ENCODE assay signal across 8 cellular contexts in the genomic region with DNA sequence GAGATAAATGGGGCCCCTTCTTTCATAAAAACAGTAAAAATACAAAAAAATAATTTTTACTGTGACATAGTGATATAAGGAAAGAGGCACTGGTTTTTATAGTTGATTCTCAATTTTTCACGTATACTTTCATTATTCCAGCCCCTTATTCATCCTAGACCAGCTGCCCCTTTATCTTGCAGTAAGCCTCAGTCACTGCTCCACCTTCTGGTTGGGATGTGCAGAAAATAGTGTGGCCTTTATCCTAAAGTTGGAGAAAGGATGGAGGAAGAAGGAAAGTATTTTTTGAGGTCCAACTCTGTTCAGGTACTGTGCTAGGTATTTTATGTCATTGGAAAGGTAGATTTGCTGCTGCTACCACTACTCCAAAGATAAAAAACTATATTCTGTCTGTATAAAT.
DNase-seq lines count a peak whose midpoint lies in the region; ATAC-seq, FAIRE-seq and TF ChIP-seq lines count a peak whose summit lies in the region.

No MANE protein-coding gene starts in this region.

- H3K9me3 ChIP-seq in K562 (replicated peaks; ENCODE audit: control insufficient read depth, insufficient read depth, low read depth, low read length) (no peaks in the 10 kb centered on the region), kidney (ENCODE audit: control insufficient read depth in 1 of 2, low read length in 2 of 2) (no peaks in the 10 kb centered on the region)

- no peaks in the 10 kb centered on the region for H3K9me1 ChIP-seq in K562 (ENCODE audit: control insufficient read depth, insufficient read depth, low read length)

- H3K79me2 ChIP-seq in KMS-11 (ENCODE audit: insufficient read depth, low read depth) (no peaks in the 10 kb centered on the region), K562 (ENCODE audit: control insufficient read depth, insufficient read depth, low read length) (no peaks in the 10 kb centered on the region)

- peak; percentile 33; the same call in 1 of the 2 replicates for TF ChIP-seq CTCF in KMS-11 (conservative IDR thresholded peaks at IDR 0.05; ENCODE audit: low read depth, low read length)
- peak; percentile 37 to 59 (median 57); a peak in 3 of 6 replicates for TF ChIP-seq CTCF in K562 (IDR thresholded peaks at IDR 0.05 in 2 of 3, conservative IDR thresholded peaks at IDR 0.05 in 1 of 3; ENCODE audit: insufficient read depth in 2 of 3, low read depth in 1 of 3, low read length in 3 of 3)
- TF ChIP-seq CTCF in kidney (IDR thresholded peaks at IDR 0.05; ENCODE audit: borderline replicate concordance, extremely low read depth, insufficient read depth) = peak; percentile 65

- no peak overlapping the region for H3K4me3 ChIP-seq in KMS-11 (IDR thresholded peaks at IDR 0.05; ENCODE audit: insufficient read depth, low read depth, low read length)
- no peak overlapping the region for H3K4me3 ChIP-seq in K562
- no peak overlapping the region for H3K4me3 ChIP-seq in kidney (ENCODE audit: low read length in 2 of 2)

- H3K4me2 ChIP-seq in KMS-11 (no peak overlapping the region), K562 (ENCODE audit: insufficient read depth, low read length) (no peak overlapping the region)

- no peak for TF ChIP-seq POLR2A in K562 (conservative IDR thresholded peaks at IDR 0.05)

- no peaks in the 10 kb centered on the region; the same call in 1 of the 2 replicates for H3K36me3 ChIP-seq in KMS-11 (ENCODE audit: insufficient read depth)
- peaks cover 13% of the 10 kb centered on the region; the same call in 2 of the 3 replicates for H3K36me3 ChIP-seq in K562 (ENCODE audit: control insufficient read depth, insufficient read depth, low read length)
- H3K36me3 ChIP-seq in kidney (ENCODE audit: control insufficient read depth in 1 of 2, insufficient read depth in 2 of 2, low read length in 2 of 2) = peaks cover 5 to 6% of the 10 kb centered on the region in 2 donors

- H4K20me1 ChIP-seq in KMS-11 (ENCODE audit: insufficient read depth) (no peaks in the 10 kb centered on the region), K562 (replicated peaks; ENCODE audit: control insufficient read depth, insufficient read depth, low read length) (no peaks in the 10 kb centered on the region)

- FAIRE-seq in K562 (lab: Jason Lieb, UNC) (no peak), kidney (lab: Jason Lieb, UNC) (no peak)

- POLR2A ChIA-PET in K562 (lab: Yijun Ruan, JAX) = no interaction called here

- in situ Hi-C loops in Caki2 (cut with HindIII; ENCODE audit: low pct_unique_long_range_greater_than_20kb, low sequenced_read_pairs) = no loop called here
- in situ Hi-C loops in K562 (cut with MboI) = no loop called here

- peak; percentile 23 for DNase-seq in Caki2 (ENCODE audit: low read depth)
- DNase-seq in K562 (ENCODE audit: extremely low read depth in 1 of 4, low spot score in 3 of 4) = peak in 3 of 4 experiments; percentile 16 to 36 (median 32)
- DNase-seq in kidney = no peak
- no peak for DNase-seq in NOMO-1 (lab: John Stamatoyannopoulos, UW; ENCODE audit: unreplicated experiment in 2 of 2)
- DNase-seq in NCI-H2196 (lab: John Stamatoyannopoulos, UW; ENCODE audit: unreplicated experiment) = no peak

- H3K27me3 ChIP-seq in KMS-11 (ENCODE audit: insufficient read depth, low read depth) (no peaks in the 10 kb centered on the region), K562 (ENCODE audit: control insufficient read depth in 2 of 2, insufficient read depth in 2 of 2, low read length in 2 of 2) (no peaks in the 10 kb centered on the region)

- no peaks in the 10 kb centered on the region for H3K4me1 ChIP-seq in KMS-11 (ENCODE audit: low read depth, poor library complexity, severe bottlenecking)
- H3K4me1 ChIP-seq in K562 (replicated peaks in 1 of 2; ENCODE audit: control insufficient read depth in 2 of 2, insufficient read depth in 2 of 2, low read length in 2 of 2) = no peaks in the 10 kb centered on the region
- H3K4me1 ChIP-seq in kidney (ENCODE audit: control insufficient read depth in 1 of 2, insufficient read depth in 1 of 2, low read depth in 1 of 2, low read length in 2 of 2) = no peaks in the 10 kb centered on the region

- intact Hi-C loops in K562 (cut with micrococcal nuclease) = loop anchor here (1.0 to 5.0 kb wide), 2 partner anchors 119 to 216 kb away; no protein-coding TSS in a partner anchor
- intact Hi-C loops in kidney (cut with DNase I) = loop anchor here (5.0 kb wide), 1 partner anchor 201 kb away; no protein-coding TSS in a partner anchor

- H3K9ac ChIP-seq in KMS-11 = no peak overlapping the region
- no peak overlapping the region for H3K9ac ChIP-seq in K562 (ENCODE audit: insufficient read depth in 1 of 2, low read depth in 2 of 2, low read length in 2 of 2)
- no peak overlapping the region for H3K9ac ChIP-seq in kidney (ENCODE audit: low read length in 2 of 2)

- no peak overlapping the region for H3K27ac ChIP-seq in KMS-11
- H3K27ac ChIP-seq in K562 (ENCODE audit: extremely low read depth, low read depth, low read length) = no peak overlapping the region
- no peak overlapping the region for H3K27ac ChIP-seq in kidney (ENCODE audit: low read depth in 2 of 2, low read length in 2 of 2)

- peak; percentile 62; the same call in 2 of the 3 replicates for ATAC-seq in K562
- ATAC-seq in HG03439 (IDR thresholded peaks at IDR 0.05; ENCODE audit: unreplicated experiment) = no peak
- ATAC-seq in GM19328 (IDR thresholded peaks at IDR 0.05; ENCODE audit: unreplicated experiment) = no peak

- CTCF ChIA-PET in K562 (lab: Yijun Ruan, JAX; ENCODE audit: low intra/inter-chr PET ratio) = interaction anchor here (0.9 kb wide), 1 partner anchor 218 kb away, joined by 3 read pairs; no protein-coding TSS in a partner anchor

- no peak for TF ChIP-seq EP300 in K562 (IDR thresholded peaks at IDR 0.05; ENCODE audit: low read length)

- 35% methylated on average over 1 of the region's 1 CpG for WGBS in K562 (ENCODE audit: insufficient coverage, low coverage, missing lambda C conversion rate)

- TF ChIP-seq RAD21 in K562 (CRISPR knock-in tag; conservative IDR thresholded peaks at IDR 0.05 in 1 of 2, IDR thresholded peaks at IDR 0.05 in 1 of 2) = peak; percentile 59 to 65

- BruUV-seq in K562 (replicated peaks; lab: Mats Ljungman, UMichigan) = no TSS peak

- H2AFZ ChIP-seq in KMS-11 (ENCODE audit: low read depth) (no peak overlapping the region), K562 (ENCODE audit: low read depth, low read length) (no peak overlapping the region)

TF ChIP-seq in K562, 482 proteins besides CTCF, POLR2A, EP300 and RAD21:
- TF ChIP-seq ARID2 (IDR thresholded peaks at IDR 0.05) (0 out of 2 replicates have a peak, but pooled peaks have one; percentile 28), SMC3 (conservative IDR thresholded peaks at IDR 0.05; ENCODE audit: insufficient read depth, low read depth, low read length) (0 out of 2 replicates have a peak, but pooled peaks have one; percentile 45)
- TF ChIP-seq, protein P1, sequence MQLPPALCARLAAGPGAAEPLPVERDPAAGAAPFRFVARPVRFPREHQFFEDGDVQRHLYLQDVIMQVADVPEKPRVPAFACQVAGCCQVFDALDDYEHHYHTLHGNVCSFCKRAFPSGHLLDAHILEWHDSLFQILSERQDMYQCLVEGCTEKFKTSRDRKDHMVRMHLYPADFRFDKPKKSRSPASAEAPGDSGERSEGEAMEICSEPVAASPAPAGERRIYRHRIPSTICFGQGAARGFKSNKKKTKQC (CRISPR knock-in tag; IDR thresholded peaks at IDR 0.05) = no peak

Comparison
In these comparisons a context has a peak if more than half of its experiments do, and no peak if none do; other contexts are left out.
1. DNase-seq: peak in Caki2 (single experiment) and K562 (3 of 4); none in kidney (single experiment), NOMO-1 (0 of 2) and NCI-H2196 (single experiment).
2. Peak in every context shown above with its lines, with median percentiles within 50 percentile points of each other: CTCF ChIP-seq.